Comparison of ENCODE assay signal across 31 cellular contexts in genomic region chr11:71249301-71249700, GRCh38. TPM values are rescaled to one million over a fixed set of nuclear protein-coding genes. Genes with fewer than 3 reads are reported as not detected.
A peak's percentile ranks its signal among the peaks of the same experiment; 100 is the strongest.
DNase-seq lines count a peak whose midpoint lies in the region; ATAC-seq, FAIRE-seq and TF ChIP-seq lines count a peak whose summit lies in the region.
"Had no signal": no experiment of that assay in that cellular context is flagged by ENCODE, and none has a peak within 500 bp of the region (broad histone marks: within the 10 kb centered on the region; RNA-seq: fewer than 3 reads in every experiment).

No MANE protein-coding gene starts in this region.

- intact Hi-C loops in HepG2 (cut with micrococcal nuclease; ENCODE audit: unreplicated experiment) = loop anchor here (10.0 kb wide), 1 partner anchor 94 kb away; no protein-coding TSS in a partner anchor
- intact Hi-C loops in thyroid gland (cut with DNase I) = no loop called here

- H3K9me3 Mint-ChIP-seq in H9 (no peaks in the 10 kb centered on the region), chondrocyte (ENCODE audit: low read depth) (no peaks in the 10 kb centered on the region)
- H3K9me3 Mint-ChIP-seq: activated naive CD8-positive, alpha-beta T cell treated with anti-CD3 and anti-CD28 coated beads, Interleukin-2, amount 50 U/mL, for 24 hours; stimulated activated naive B cell treated with anti-CD40 and anti-IgM and Interleukin-4, amounts not matched to agents 10 μg/mL and 1 μg/mL and 100 μg/mL, for 72 hours had no signal

- no peak overlapping the region for H4K91ac ChIP-seq in H9 (ENCODE audit: insufficient read length, low read depth, low read length)

- FAIRE-seq in HepG2 (lab: Jason Lieb, UNC) = no peak
- FAIRE-seq: astrocyte, HTR-8/SVneo, small intestine had no signal

- TF ChIP-seq POLR2A in HepG2 (IDR thresholded peaks at IDR 0.05; ENCODE audit: insufficient read depth in 1 of 2, low read depth in 2 of 2, low read length in 2 of 2) (no peak), thyroid gland (IDR thresholded peaks at IDR 0.05) (peak in 1 of 2 donors; percentile 10)

- H3K27me3 Mint-ChIP-seq in H9 (ENCODE audit: low read depth) = peaks cover 15% of the 10 kb centered on the region
- H3K27me3 Mint-ChIP-seq in chondrocyte (ENCODE audit: low read depth) = peaks cover 47% of the 10 kb centered on the region

- H3K4me3 Mint-ChIP-seq in H9 = peak overlapping the region; percentile 6 to 87; a peak in 4 of 5 replicates
- H3K4me3 Mint-ChIP-seq in chondrocyte (ENCODE audit: unreplicated experiment) = no peak overlapping the region
- H3K4me3 Mint-ChIP-seq: activated naive CD8-positive, alpha-beta T cell treated with anti-CD3 and anti-CD28 coated beads, Interleukin-2, amount 50 U/mL, for 24 hours; stimulated activated naive B cell treated with anti-CD40 and anti-IgM and Interleukin-4, amounts not matched to agents 10 μg/mL and 1 μg/mL and 100 μg/mL, for 72 hours had no signal

- no peak overlapping the region for H2BK15ac ChIP-seq in H9 (ENCODE audit: low read depth, low read length)

- POLR2A ChIA-PET in HepG2 (lab: Yijun Ruan, JAX) = interaction anchor here (1.0 kb wide), 1 partner anchor 26 kb away, joined by 3 read pairs; no protein-coding TSS in a partner anchor

- H4K20me1 ChIP-seq in H9 (ENCODE audit: control insufficient read depth, insufficient read depth, insufficient read length) (no peaks in the 10 kb centered on the region), HepG2 (ENCODE audit: insufficient read depth, low read length) (peaks cover 19% of the 10 kb centered on the region)

- CTCF ChIA-PET in HepG2 (lab: Yijun Ruan, JAX; ENCODE audit: low intra/inter-chr PET ratio, low total read pairs) = no interaction called here

- no peak overlapping the region for H2BK120ac ChIP-seq in H9 (ENCODE audit: low read depth, low read length, poor library complexity, severe bottlenecking)

- no peak overlapping the region for H2BK12ac ChIP-seq in H9 (ENCODE audit: insufficient read length, low read depth, low read length)

- TF ChIP-seq EP300 in HepG2 (IDR thresholded peaks at IDR 0.05; ENCODE audit: low read depth in 2 of 2, low read length in 2 of 2) = no peak
- TF ChIP-seq EP300 in HepG2 (CRISPR knock-in tag; IDR thresholded peaks at IDR 0.05; ENCODE audit: borderline replicate concordance) = no peak

- no peak for ATAC-seq in HepG2
- ATAC-seq in GM19351 (IDR thresholded peaks at IDR 0.05; ENCODE audit: unreplicated experiment) = no peak
- ATAC-seq: activated naive CD8-positive, alpha-beta T cell treated with anti-CD3 and anti-CD28 coated beads, Interleukin-2, amount 50 U/mL, for 24 hours; heart left ventricle; left cardiac atrium; stimulated activated naive B cell treated with anti-CD40 and anti-IgM and Interleukin-4, amounts not matched to agents 10 μg/mL and 1 μg/mL and 100 μg/mL, for 72 hours had no signal

- H3K4me2 ChIP-seq in H9 (ENCODE audit: insufficient read depth, insufficient read length, low read length) (peak overlapping the region; percentile 29), HepG2 (ENCODE audit: low read depth, low read length) (peak overlapping the region; percentile 79)
- H3K4me2 ChIP-seq: BLaER1 had no signal

- TF ChIP-seq RAD21 in HepG2 (CRISPR knock-in tag; IDR thresholded peaks at IDR 0.05) = no peak

- peaks cover 16% of the 10 kb centered on the region; the same call in 1 of the 2 replicates for H3K79me2 ChIP-seq in H9 (ENCODE audit: insufficient read depth, low read length)
- peaks cover 69% of the 10 kb centered on the region for H3K79me2 ChIP-seq in HepG2 (ENCODE audit: insufficient read depth, low read length)

- no peak overlapping the region for H4K8ac ChIP-seq in H9 (replicated peaks; ENCODE audit: insufficient read length, low read depth, low read length)

- peak; percentile 32 for DNase-seq in H9
- peak; percentile 36 for DNase-seq in chondrocyte (ENCODE audit: low spot score)
- DNase-seq in HepG2 (ENCODE audit: low spot score) = no peak
- peak; percentile 30 to 32 for DNase-seq in thyroid gland
- no peak for DNase-seq in NCI-H2107 (lab: John Stamatoyannopoulos, UW)
- no peak for DNase-seq in NCI-H524 treated with DMSO at 0.1 percent for 48 hours (lab: John Stamatoyannopoulos, UW)
- DNase-seq: activated CD4-positive, alpha-beta T cell treated with anti-CD3 and anti-CD28 coated beads, Interleukin-2, amount 50 U/mL, for 48 hours; activated naive CD4-positive, alpha-beta T cell; activated naive CD8-positive, alpha-beta T cell treated with anti-CD3 and anti-CD28 coated beads, Interleukin-2, amount 50 U/mL, for 24 hours; activated T-cell treated with anti-CD3 and anti-CD28 coated beads, Interleukin-2, amount 50 U/mL, for 48 hours; DMS79; foreskin fibroblast; GDM1; GOT3; heart left ventricle; KBM-7; left cardiac atrium; NCI-H1092; NCI-H1694 treated with DMSO at 0.1 percent for 48 hours; ovary; RPMI8226; SJCRH30; small intestine; stimulated activated naive B cell treated with anti-CD40 and anti-IgM and Interleukin-4, amounts not matched to agents 10 μg/mL and 1 μg/mL and 100 μg/mL, for 72 hours had no signal

- H3K36me3 ChIP-seq in HepG2 (replicated peaks in 1 of 2; ENCODE audit: control insufficient read depth in 1 of 2, insufficient read depth in 2 of 2, low read length in 2 of 2) (peaks cover 5 to 24% of the 10 kb centered on the region in 2 experiments; a peak in 3 of 5 replicates), thyroid gland (no peaks in the 10 kb centered on the region)
- H3K36me3 ChIP-seq: BLaER1, esophagus muscularis mucosa, heart left ventricle, ovary, SJCRH30, thoracic aorta had no signal

- H3K27me3 ChIP-seq in H9 (ENCODE audit: insufficient read depth, low read length) (no peaks in the 10 kb centered on the region), HepG2 (ENCODE audit: control insufficient read depth in 1 of 2, insufficient read depth in 2 of 2, low read length in 2 of 2) (no peaks in the 10 kb centered on the region; a peak in 1 of 5 replicates), thyroid gland (no peaks in the 10 kb centered on the region)
- H3K27me3 ChIP-seq: ovary, SJCRH30 had no signal

- no peak overlapping the region for H3K18ac ChIP-seq in H9 (ENCODE audit: insufficient read length, low read depth, low read length)

- peaks cover 15% of the 10 kb centered on the region for H3K4me1 ChIP-seq in H9 (ENCODE audit: insufficient read depth, low read length)
- H3K4me1 ChIP-seq in HepG2 (ENCODE audit: insufficient read depth, low read length) = peaks cover 66% of the 10 kb centered on the region
- H3K4me1 ChIP-seq in thyroid gland = peaks cover 53 to 66% of the 10 kb centered on the region in 2 donors
- H3K4me1 ChIP-seq: SJCRH30 had no signal

- H3K36me3 Mint-ChIP-seq in H9 (ENCODE audit: insufficient read depth in 1 of 3, low read depth in 3 of 3) (no peaks in the 10 kb centered on the region; a peak in 1 of 7 replicates), chondrocyte (ENCODE audit: low read depth) (peaks cover 2% of the 10 kb centered on the region)
- H3K36me3 Mint-ChIP-seq: stimulated activated naive B cell treated with anti-CD40 and anti-IgM and Interleukin-4, amounts not matched to agents 10 μg/mL and 1 μg/mL and 100 μg/mL, for 72 hours had no signal

- no peak overlapping the region for H2BK5ac ChIP-seq in H9 (ENCODE audit: insufficient read length, low read length)

- H2AFZ ChIP-seq in H9 (ENCODE audit: low read length) (no peak overlapping the region), HepG2 (ENCODE audit: low read length) (no peak overlapping the region)

- no peak overlapping the region for H3K4ac ChIP-seq in H9 (ENCODE audit: low read depth, low read length)

- no peak overlapping the region for H3K56ac ChIP-seq in H9 (ENCODE audit: insufficient read length, low read depth, low read length)

- H3K9me3 ChIP-seq in H9 (ENCODE audit: control insufficient read depth, low read depth, low read length) (no peaks in the 10 kb centered on the region), HepG2 (ENCODE audit: low read length) (no peaks in the 10 kb centered on the region), thyroid gland (no peaks in the 10 kb centered on the region)
- H3K9me3 ChIP-seq: BLaER1, esophagus muscularis mucosa, heart left ventricle, ovary, SJCRH30, thoracic aorta had no signal

- H4K5ac ChIP-seq in H9 (ENCODE audit: insufficient read length, low read depth, low read length) = no peak overlapping the region

- H2AK5ac ChIP-seq in H9 (ENCODE audit: insufficient read length, low read length) = no peak overlapping the region

- H3K4me3 ChIP-seq in HepG2 (replicated peaks in 1 of 3; ENCODE audit: insufficient read depth in 1 of 3, low read depth in 2 of 3, low read length in 3 of 3) (peak overlapping the region; percentile 87 to 95 (median 90)), thyroid gland (replicated peaks in 1 of 3) (no peak overlapping the region)
- H3K4me3 ChIP-seq: BLaER1, esophagus muscularis mucosa, heart left ventricle, ovary, SJCRH30, thoracic aorta had no signal

- no peak overlapping the region for H3T11ph ChIP-seq in H9 (ENCODE audit: low read length)

- in situ Hi-C loops in HepG2 (cut with HindIII; ENCODE audit: extremely low pct_ligation_motif_present, low pct_unique_long_range_greater_than_20kb) = no loop called here

- peaks cover 69 to 74% of the 10 kb centered on the region in 2 experiments for H3K4me1 Mint-ChIP-seq in H9
- H3K4me1 Mint-ChIP-seq in chondrocyte (ENCODE audit: low read depth) = peaks cover 21% of the 10 kb centered on the region

- H3K27ac ChIP-seq in H9 (ENCODE audit: insufficient read length, low read depth, low read length) (no peak overlapping the region), HepG2 (ENCODE audit: extremely low read length, insufficient read depth, low read length) (no peak overlapping the region), thyroid gland (peak overlapping the region; percentile 33 to 56 (median 34))
- H3K27ac ChIP-seq: BLaER1, esophagus muscularis mucosa, heart left ventricle, ovary, SJCRH30, thoracic aorta had no signal

- H3K9ac ChIP-seq in H9 (ENCODE audit: extremely low read depth, insufficient read length, low read length) = no peak overlapping the region
- peak overlapping the region; percentile 98; the same call in 1 of the 2 replicates for H3K9ac ChIP-seq in HepG2 (ENCODE audit: insufficient read depth, low read depth, low read length)
- H3K9ac ChIP-seq: BLaER1 had no signal

- H3K23ac ChIP-seq in H9 (ENCODE audit: insufficient read length, low read depth, low read length) = no peak overlapping the region

- no peak for TF ChIP-seq CTCF in H9 (conservative IDR thresholded peaks at IDR 0.05)
- TF ChIP-seq CTCF in chondrocyte (IDR thresholded peaks at IDR 0.05) = no peak
- no peak for TF ChIP-seq CTCF in HepG2 (CRISPR knock-in tag; IDR thresholded peaks at IDR 0.05)
- TF ChIP-seq CTCF in thyroid gland (IDR thresholded peaks at IDR 0.05) = no peak

- H3K79me1 ChIP-seq in H9 (ENCODE audit: insufficient read depth, low read depth, low read length, poor library complexity, severe bottlenecking) = peaks cover 3% of the 10 kb centered on the region

- H3K14ac ChIP-seq in H9 (ENCODE audit: insufficient read depth, low read length) = no peak overlapping the region

- H3K27ac Mint-ChIP-seq in H9 = 0 out of 7 replicates have a peak overlapping the region, but pooled peaks of 1 of the 3 experiments have one; percentile 82
- no peak overlapping the region for H3K27ac Mint-ChIP-seq in chondrocyte (ENCODE audit: unreplicated experiment)
- H3K27ac Mint-ChIP-seq: activated naive CD8-positive, alpha-beta T cell treated with anti-CD3 and anti-CD28 coated beads, Interleukin-2, amount 50 U/mL, for 24 hours; stimulated activated naive B cell treated with anti-CD40 and anti-IgM and Interleukin-4, amounts not matched to agents 10 μg/mL and 1 μg/mL and 100 μg/mL, for 72 hours had no signal

- TSS peak; percentile 28 for BruUV-seq in HepG2 (replicated peaks; lab: Mats Ljungman, UMichigan)

- no peak overlapping the region for H2BK20ac ChIP-seq in H9 (ENCODE audit: low read depth, low read length, poor library complexity, severe bottlenecking)

- peaks cover 22% of the 10 kb centered on the region for H3K23me2 ChIP-seq in H9 (ENCODE audit: insufficient read length, low read depth, low read length, poor library complexity, severe bottlenecking)

- no CpG with 5 or more reads among the region's 6 CpGs for WGBS in H9 (ENCODE audit: extremely low coverage, insufficient read length, low lambda C conversion rate)
- WGBS in HepG2 (ENCODE audit: low lambda C conversion rate) = 77% methylated on average over 5 of the region's 6 CpGs
- 56 to 77% methylated on average over 4 to 5 of the region's 6 CpGs for WGBS in thyroid gland, 2 donors

RNA-seq across cellular contexts. Expression of gene SHANK2, which starts 3.1 kb away (rescaled TPM):
- total RNA-seq in H9 (2021) (22.1 and 23.8 TPM in 2 replicates), chondrocyte (0.53 to 1.6 TPM (median 0.97 TPM) in 3 replicates), HepG2 (2016; rRNA removed; fragmentation: Illumina TruSeq; extraction: Trizol) (10.2 and 10.5 TPM in 2 replicates), thyroid gland (100 to 1,000 TPM in 1 of 4 donors, 10 to 100 TPM in 3; 55.6 to 126 (median 90.8) TPM)
- total RNA-seq in HepG2 (2016; cell fraction: cytosol; rRNA removed; fragmentation: Illumina TruSeq; extraction: Trizol; ENCODE audit: low read depth) = 21.4 and 22.4 TPM in 2 replicates
- 10.1 and 10.2 TPM in 2 replicates for total RNA-seq in HepG2 (2016; cell fraction: insoluble cytoplasmic fraction; rRNA removed; fragmentation: Illumina TruSeq; extraction: Trizol)
- total RNA-seq in HepG2 (2016; cell fraction: membrane; rRNA removed; fragmentation: Illumina TruSeq; extraction: Trizol) = 14.0 and 14.5 TPM in 2 replicates
- total RNA-seq in HepG2 (2016; cell fraction: nucleus; rRNA removed; fragmentation: Illumina TruSeq; extraction: Trizol) = 30.8 and 38.1 TPM in 2 replicates
- polyA plus RNA-seq in HepG2 (2011; rRNA removed) = 13.0 and 16.0 TPM in 2 replicates
- polyA plus RNA-seq in HepG2 (2011; cell fraction: cytosol; rRNA removed) = 8.0 and 9.2 TPM in 2 replicates
- polyA plus RNA-seq in HepG2 (2011; cell fraction: nucleus; rRNA removed) = 60.2 and 68.0 TPM in 2 replicates
- polyA plus RNA-seq in HepG2 (2012) = 11.6 and 14.7 TPM in 2 replicates
- polyA plus RNA-seq in HepG2 (2016; cell fraction: cytosol; fragmentation: Illumina TruSeq; extraction: Trizol; ENCODE audit: low read depth) = 1.2 and 1.3 TPM in 2 replicates
- 5.5 and 10.0 TPM in 2 replicates for polyA plus RNA-seq in HepG2 (2016; cell fraction: insoluble cytoplasmic fraction; fragmentation: Illumina TruSeq; extraction: Trizol; ENCODE audit: low read depth)
- 2.4 and 3.2 TPM in 2 replicates for polyA plus RNA-seq in HepG2 (2016; cell fraction: membrane; fragmentation: Illumina TruSeq; extraction: Trizol; ENCODE audit: low read depth)
- polyA plus RNA-seq in HepG2 (2016; cell fraction: nucleus; fragmentation: Illumina TruSeq; extraction: Trizol; ENCODE audit: insufficient read depth, low read depth) = 26.0 and 26.8 TPM in 2 replicates
- 0.21 and 90.9 TPM in 2 replicates for polyA minus RNA-seq in HepG2 (2011; rRNA and poly(A)+ RNA removed; ENCODE audit: low replicate concordance)
- polyA minus RNA-seq in HepG2 (2011; cell fraction: cytosol; rRNA and poly(A)+ RNA removed) = 22.8 and 29.4 TPM in 2 replicates
- 98.9 and 104 TPM in 2 replicates for polyA minus RNA-seq in HepG2 (2011; cell fraction: nucleus; rRNA and poly(A)+ RNA removed)
- total RNA-seq: M059J had no signal

Comparison
In these comparisons a context has a peak if more than half of its experiments do, and no peak if none do; other contexts are left out.
1. DNase-seq: peak in H9 (single experiment), chondrocyte (single experiment) and thyroid gland (2 of 2); none in HepG2 (single experiment), NCI-H2107 (single experiment) and NCI-H524 treated with DMSO at 0.1 percent for 48 hours (single experiment).
2. H3K27ac ChIP-seq: peak in thyroid gland (3 of 3); none in H9 (single experiment) and HepG2 (single experiment).
3. H3K4me3 ChIP-seq: peak in HepG2 (3 of 3); none in thyroid gland (0 of 3).